ENCODE assay signal across 1 cellular context in genomic region chr12:46473634-46474201, GRCh38.
A peak's percentile ranks its signal among the peaks of the same experiment; 100 is the strongest.
TF ChIP-seq lines count a peak whose summit lies in the region.

No MANE protein-coding gene starts in this region.

TF ChIP-seq in HCT116, 20 proteins besides CTCF, POLR2A, EP300 and RAD21 (continued from another document):
- TF ChIP-seq, protein P1, sequence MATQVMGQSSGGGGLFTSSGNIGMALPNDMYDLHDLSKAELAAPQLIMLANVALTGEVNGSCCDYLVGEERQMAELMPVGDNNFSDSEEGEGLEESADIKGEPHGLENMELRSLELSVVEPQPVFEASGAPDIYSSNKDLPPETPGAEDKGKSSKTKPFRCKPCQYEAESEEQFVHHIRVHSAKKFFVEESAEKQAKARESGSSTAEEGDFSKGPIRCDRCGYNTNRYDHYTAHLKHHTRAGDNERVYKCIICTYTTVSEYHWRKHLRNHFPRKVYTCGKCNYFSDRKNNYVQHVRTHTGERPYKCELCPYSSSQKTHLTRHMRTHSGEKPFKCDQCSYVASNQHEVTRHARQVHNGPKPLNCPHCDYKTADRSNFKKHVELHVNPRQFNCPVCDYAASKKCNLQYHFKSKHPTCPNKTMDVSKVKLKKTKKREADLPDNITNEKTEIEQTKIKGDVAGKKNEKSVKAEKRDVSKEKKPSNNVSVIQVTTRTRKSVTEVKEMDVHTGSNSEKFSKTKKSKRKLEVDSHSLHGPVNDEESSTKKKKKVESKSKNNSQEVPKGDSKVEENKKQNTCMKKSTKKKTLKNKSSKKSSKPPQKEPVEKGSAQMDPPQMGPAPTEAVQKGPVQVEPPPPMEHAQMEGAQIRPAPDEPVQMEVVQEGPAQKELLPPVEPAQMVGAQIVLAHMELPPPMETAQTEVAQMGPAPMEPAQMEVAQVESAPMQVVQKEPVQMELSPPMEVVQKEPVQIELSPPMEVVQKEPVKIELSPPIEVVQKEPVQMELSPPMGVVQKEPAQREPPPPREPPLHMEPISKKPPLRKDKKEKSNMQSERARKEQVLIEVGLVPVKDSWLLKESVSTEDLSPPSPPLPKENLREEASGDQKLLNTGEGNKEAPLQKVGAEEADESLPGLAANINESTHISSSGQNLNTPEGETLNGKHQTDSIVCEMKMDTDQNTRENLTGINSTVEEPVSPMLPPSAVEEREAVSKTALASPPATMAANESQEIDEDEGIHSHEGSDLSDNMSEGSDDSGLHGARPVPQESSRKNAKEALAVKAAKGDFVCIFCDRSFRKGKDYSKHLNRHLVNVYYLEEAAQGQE (IDR thresholded peaks at IDR 0.05; ENCODE audit: low read depth), result no peak
- TF ChIP-seq EGR1 (IDR thresholded peaks at IDR 0.05; ENCODE audit: low read depth) (peak; percentile 29; the same call in 1 of the 2 replicates), SP1 (IDR thresholded peaks at IDR 0.05; ENCODE audit: low read depth) (peak; percentile 93), ELF1 (IDR thresholded peaks at IDR 0.05; ENCODE audit: borderline replicate concordance, low read depth) (no peak; the same call in 1 of the 2 replicates), JUND (IDR thresholded peaks at IDR 0.05) (peak; percentile 93), CEBPB (IDR thresholded peaks at IDR 0.05; ENCODE audit: low read depth) (peak; percentile 81), ZNF274 (IDR thresholded peaks at IDR 0.05; ENCODE audit: low read depth, low read length) (no peak), MAX (IDR thresholded peaks at IDR 0.05) (peak; percentile 59), CBX3 (IDR thresholded peaks at IDR 0.05; ENCODE audit: low read depth) (peak; percentile 76; the same call in 1 of the 2 replicates), POLR2AphosphoS5 (IDR thresholded peaks at IDR 0.05; ENCODE audit: low read depth, low read length) (peak; percentile 67), FOSL1 (IDR thresholded peaks at IDR 0.05; ENCODE audit: low read depth) (peak; percentile 92)
- TF ChIP-seq, protein P2, sequence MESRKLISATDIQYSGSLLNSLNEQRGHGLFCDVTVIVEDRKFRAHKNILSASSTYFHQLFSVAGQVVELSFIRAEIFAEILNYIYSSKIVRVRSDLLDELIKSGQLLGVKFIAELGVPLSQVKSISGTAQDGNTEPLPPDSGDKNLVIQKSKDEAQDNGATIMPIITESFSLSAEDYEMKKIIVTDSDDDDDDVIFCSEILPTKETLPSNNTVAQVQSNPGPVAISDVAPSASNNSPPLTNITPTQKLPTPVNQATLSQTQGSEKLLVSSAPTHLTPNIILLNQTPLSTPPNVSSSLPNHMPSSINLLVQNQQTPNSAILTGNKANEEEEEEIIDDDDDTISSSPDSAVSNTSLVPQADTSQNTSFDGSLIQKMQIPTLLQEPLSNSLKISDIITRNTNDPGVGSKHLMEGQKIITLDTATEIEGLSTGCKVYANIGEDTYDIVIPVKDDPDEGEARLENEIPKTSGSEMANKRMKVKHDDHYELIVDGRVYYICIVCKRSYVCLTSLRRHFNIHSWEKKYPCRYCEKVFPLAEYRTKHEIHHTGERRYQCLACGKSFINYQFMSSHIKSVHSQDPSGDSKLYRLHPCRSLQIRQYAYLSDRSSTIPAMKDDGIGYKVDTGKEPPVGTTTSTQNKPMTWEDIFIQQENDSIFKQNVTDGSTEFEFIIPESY (IDR thresholded peaks at IDR 0.05; ENCODE audit: extremely low read depth, insufficient replicate concordance, low read length), result peak; percentile 70
TF ChIP-seq in HCT116: peak in this region for 13.
